In the genomic region with DNA sequence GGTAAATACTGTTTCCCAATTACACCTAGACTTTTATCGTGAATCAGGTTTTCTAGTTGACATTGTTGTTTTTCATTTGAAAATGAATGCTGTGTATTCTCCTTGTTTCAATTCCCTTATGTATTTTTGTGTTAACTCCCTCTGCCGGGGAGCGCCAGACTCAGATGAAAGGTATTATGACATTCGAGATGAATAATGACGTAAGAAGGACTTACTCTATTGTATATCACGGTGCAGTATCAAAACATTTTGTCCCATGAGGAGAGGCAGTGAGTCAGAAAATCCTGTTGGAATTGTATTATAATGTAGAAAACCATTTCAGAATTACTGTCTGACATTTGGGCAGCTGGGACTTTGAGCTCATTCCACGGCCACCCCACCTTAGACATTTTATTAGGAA, we compare ENCODE assay signal across 14 cellular contexts.
DNase-seq lines count a peak whose midpoint lies in the region; ATAC-seq and TF ChIP-seq lines count a peak whose summit lies in the region.
"Had no signal": no experiment of that assay in that cellular context is flagged by ENCODE, and none has a peak within 500 bp of the region (broad histone marks: within the 10 kb centered on the region; RNA-seq: fewer than 3 reads in every experiment).

No MANE protein-coding gene starts in this region.

- DNase-seq in heart left ventricle (no peak), cardiac septum (ENCODE audit: low spot score) (no peak), dermis microvascular lymphatic vessel endothelial cell (ENCODE audit: low read depth in 2 of 2) (peak; percentile 74 to 92), posterior cingulate gyrus (no peak)
- no peak for DNase-seq in stimulated activated CD4-positive, alpha-beta T cell treated with anti-CD3 and anti-CD28 coated beads, Interleukin-2, amount 100 ng/mL, for 24 hours
- DNase-seq in activated CD8-positive, alpha-beta memory T cell treated with anti-CD3 and anti-CD28 coated beads, Interleukin-2, amount 50 U/mL, for 4 hours: no peak
- DNase-seq: activated naive CD8-positive, alpha-beta T cell treated with anti-CD3 and anti-CD28 coated beads for 36 hours; AML-193; endodermal cell; mucosa of descending colon; right cardiac atrium had no signal

- no peaks in the 10 kb centered on the region for H3K27me3 ChIP-seq in heart left ventricle
- no peaks in the 10 kb centered on the region for H3K27me3 ChIP-seq in muscle layer of duodenum (ENCODE audit: low read depth, low read length)

- intact Hi-C loops in heart left ventricle (cut with DNase I) (loop anchor here in 4 of 10 donors (10.0 kb wide), 3 partner anchors 50 to 60 kb away; no protein-coding TSS in a partner anchor), cardiac septum (cut with DNase I) (no loop called here), posterior cingulate gyrus (cut with DNase I) (no loop called here)

- TF ChIP-seq CTCF in heart left ventricle (IDR thresholded peaks at IDR 0.05): peak in 3 of 12 donors; percentile 16 to 24 (median 21)

- H3K4me1 ChIP-seq in heart left ventricle (peaks cover 3 to 59% (median 38%) of the 10 kb centered on the region in 12 donors), muscle layer of duodenum (ENCODE audit: control insufficient read depth in 1 of 2, insufficient read depth in 2 of 2, low read length in 2 of 2) (peaks cover 7 to 27% of the 10 kb centered on the region in 2 donors)

- WGBS in heart left ventricle, 4 donors: 62 to 75% (median 68%) methylated on average over 7 of the region's 7 CpGs

- no peaks in the 10 kb centered on the region for H3K36me3 ChIP-seq in heart left ventricle
- no peaks in the 10 kb centered on the region for H3K36me3 ChIP-seq in muscle layer of duodenum (ENCODE audit: control insufficient read depth in 1 of 2, insufficient read depth in 2 of 2, low read length in 2 of 2)

- no peak for TF ChIP-seq POLR2A in heart left ventricle (IDR thresholded peaks at IDR 0.05)

- H3K27ac ChIP-seq in heart left ventricle (peak overlapping the region in 10 of 12 donors; percentile 1 to 84 (median 78)), muscle layer of duodenum (ENCODE audit: low read length) (peak overlapping the region; percentile 18)
- H3K27ac ChIP-seq: KMS-11 had no signal

- H3K4me3 ChIP-seq in heart left ventricle (no peak overlapping the region), muscle layer of duodenum (ENCODE audit: low read depth in 1 of 2, low read length in 2 of 2) (no peak overlapping the region)
- H3K4me3 ChIP-seq: mucosa of descending colon had no signal

- H3K9me3 ChIP-seq in heart left ventricle (no peaks in the 10 kb centered on the region), muscle layer of duodenum (ENCODE audit: control insufficient read depth in 1 of 2, low read length in 2 of 2) (no peaks in the 10 kb centered on the region)
- H3K9me3 ChIP-seq: mucosa of descending colon had no signal

- ATAC-seq in heart left ventricle: peak in 2 of 4 donors; percentile 57 to 68
- ATAC-seq in HG03565 (IDR thresholded peaks at IDR 0.05; ENCODE audit: unreplicated experiment): no peak
- ATAC-seq: mucosa of descending colon had no signal

Comparison
In these comparisons a context has a peak if more than half of its experiments do, and no peak if none do; other contexts are left out.
1. DNase-seq: peak in dermis microvascular lymphatic vessel endothelial cell (2 of 2); none in heart left ventricle (0 of 5), cardiac septum (single experiment), stimulated activated CD4-positive, alpha-beta T cell treated with anti-CD3 and anti-CD28 coated beads, Interleukin-2, amount 100 ng/mL, for 24 hours (0 of 2), activated CD8-positive, alpha-beta memory T cell treated with anti-CD3 and anti-CD28 coated beads, Interleukin-2, amount 50 U/mL, for 4 hours (single experiment) and posterior cingulate gyrus (0 of 10).